Comparison of ENCODE assay signal across 8 cellular contexts in the genomic region with DNA sequence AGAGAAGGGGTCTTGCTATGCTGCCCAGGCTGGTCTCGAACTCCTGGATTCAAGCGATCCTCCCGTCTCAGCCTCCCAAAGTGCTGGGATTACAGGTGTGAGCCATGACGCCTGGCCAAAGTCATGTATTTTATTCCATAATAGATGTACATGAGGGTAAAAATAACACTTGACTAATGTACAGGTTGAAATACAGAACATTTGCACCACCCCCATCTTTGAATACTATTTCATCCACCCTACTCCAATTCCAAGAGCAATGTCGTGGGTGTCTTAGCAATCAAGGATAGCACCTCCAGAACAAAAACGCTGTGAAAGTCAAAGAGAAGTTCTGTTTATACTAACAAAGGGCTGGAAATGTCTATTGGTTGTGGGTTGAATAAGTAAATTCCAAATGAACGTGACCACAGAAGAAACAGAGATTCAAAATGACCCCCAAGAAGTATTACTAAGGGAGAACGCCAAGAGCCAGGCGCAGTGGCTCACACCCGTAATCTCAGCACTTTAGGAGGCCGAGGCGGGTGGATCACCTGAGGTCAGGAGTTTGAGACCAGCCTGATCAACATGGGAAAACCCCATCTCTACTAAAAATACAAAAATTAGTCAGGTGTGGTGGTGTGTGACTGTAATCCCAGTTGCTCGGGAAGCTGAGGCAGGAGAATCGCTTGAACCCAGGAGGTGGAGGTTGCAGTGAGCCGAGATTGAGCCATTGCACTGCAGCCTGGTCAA.
A peak's percentile ranks its signal among the peaks of the same experiment; 100 is the strongest.
DNase-seq lines count a peak whose midpoint lies in the region; ATAC-seq, FAIRE-seq and TF ChIP-seq lines count a peak whose summit lies in the region.
"Not testable (repeated sequence)": the region's sequence is repeated elsewhere in the genome, so short reads cannot be mapped to it uniquely, and the experiment has no call there.

No MANE protein-coding gene starts in this region.

- not testable (repeated sequence) for H3K9me3 Mint-ChIP-seq in activated CD4-positive, alpha-beta memory T cell treated with anti-CD3 and anti-CD28 coated beads for 36 hours; activated naive CD4-positive, alpha-beta T cell treated with anti-CD3 and anti-CD28 coated beads for 36 hours

- H3K27me3 Mint-ChIP-seq in activated CD4-positive, alpha-beta memory T cell treated with anti-CD3 and anti-CD28 coated beads for 36 hours; activated naive CD4-positive, alpha-beta T cell treated with anti-CD3 and anti-CD28 coated beads for 36 hours (ENCODE audit: low read depth): not testable (repeated sequence)

- ATAC-seq in psoas muscle: peak in 2 of 4 donors; percentile 61 to 67

- TF ChIP-seq CTCF in osteoblast (IDR thresholded peaks at IDR 0.05; ENCODE audit: extremely low read depth, low read depth, low read length); psoas muscle (IDR thresholded peaks at IDR 0.05); testis (IDR thresholded peaks at IDR 0.05): not testable (repeated sequence)

- CTCF ChIA-PET in activated CD4-positive, alpha-beta memory T cell treated with anti-CD3 and anti-CD28 coated beads for 36 hours (lab: Charles Lee): not testable (repeated sequence)
- CTCF ChIA-PET in activated naive CD4-positive, alpha-beta T cell treated with anti-CD3 and anti-CD28 coated beads for 36 hours (lab: Charles Lee): interaction anchor here (0.7 kb wide), 2 partner anchors 10 to 694 kb away, joined by 3 to 4 read pairs; partner anchors contain the start of gene MAP2K7

- 81 to 93% (median 87%) methylated on average over 15 of the region's 15 CpGs for WGBS in psoas muscle, 3 donors
- WGBS in testis, 2 donors: 81 to 82% methylated on average over 15 of the region's 15 CpGs

- not testable (repeated sequence) for H3K36me3 ChIP-seq in SK-N-MC (ENCODE audit: insufficient read depth, low read length); osteoblast (ENCODE audit: insufficient read depth, low read length); psoas muscle (ENCODE audit: insufficient read depth in 1 of 2, low read depth in 1 of 2); testis (ENCODE audit: low read depth, missing control alignments)

- not testable (repeated sequence) for H3K9ac ChIP-seq in SK-N-MC (ENCODE audit: insufficient read length)

- H3K4me2 ChIP-seq in osteoblast (ENCODE audit: insufficient read depth, low read length): not testable (repeated sequence)

- FAIRE-seq in GM12892 (lab: Jason Lieb, UNC): peak; percentile 24

- not testable (repeated sequence) for H3K9me3 ChIP-seq in SK-N-MC (ENCODE audit: low read depth, low read length); osteoblast (ENCODE audit: low read depth, low read length); psoas muscle; testis

- H2AFZ ChIP-seq in osteoblast (ENCODE audit: low read length): not testable (repeated sequence)

- not testable (repeated sequence) for H3K4me3 ChIP-seq in SK-N-MC; osteoblast (ENCODE audit: insufficient read depth, low read length); psoas muscle; testis

- intact Hi-C loops in activated CD4-positive, alpha-beta memory T cell treated with anti-CD3 and anti-CD28 coated beads for 36 hours (cut with micrococcal nuclease): loop anchor here (2.0 kb wide), 1 partner anchor 13 kb away; no protein-coding TSS in a partner anchor
- intact Hi-C loops in activated naive CD4-positive, alpha-beta T cell treated with anti-CD3 and anti-CD28 coated beads for 36 hours (cut with micrococcal nuclease); testis (cut with DNase I; ENCODE audit: low total_unique reads): not testable (repeated sequence)
- intact Hi-C loops in psoas muscle (cut with DNase I): loop anchor here in 1 of 2 donors (5.0 kb wide), 1 partner anchor 33 kb away; no protein-coding TSS in a partner anchor

- not testable (repeated sequence) for H3K27ac Mint-ChIP-seq in activated CD4-positive, alpha-beta memory T cell treated with anti-CD3 and anti-CD28 coated beads for 36 hours; activated naive CD4-positive, alpha-beta T cell treated with anti-CD3 and anti-CD28 coated beads for 36 hours

- not testable (repeated sequence) for H4K20me1 ChIP-seq in osteoblast (ENCODE audit: insufficient read depth, low read length)

- POLR2A ChIA-PET in activated CD4-positive, alpha-beta memory T cell treated with anti-CD3 and anti-CD28 coated beads for 36 hours (lab: Charles Lee): interaction anchor here (0.6 kb wide), 1 partner anchor 13 kb away, joined by 3 read pairs; no protein-coding TSS in a partner anchor

- not testable (repeated sequence) for H3K36me3 Mint-ChIP-seq in activated CD4-positive, alpha-beta memory T cell treated with anti-CD3 and anti-CD28 coated beads for 36 hours; activated naive CD4-positive, alpha-beta T cell treated with anti-CD3 and anti-CD28 coated beads for 36 hours (ENCODE audit: low read depth)

- H3K27me3 ChIP-seq in osteoblast (ENCODE audit: insufficient read depth, low read length); psoas muscle (ENCODE audit: insufficient read depth in 3 of 3, low read length in 2 of 3); testis: not testable (repeated sequence)

- H3K4me1 ChIP-seq in osteoblast (ENCODE audit: insufficient read depth, low read length): not testable (repeated sequence)
- H3K4me1 ChIP-seq in psoas muscle: peaks cover 19% of the 10 kb centered on the region
- peaks cover 60% of the 10 kb centered on the region for H3K4me1 ChIP-seq in testis

- not testable (repeated sequence) for H3K79me2 ChIP-seq in osteoblast (ENCODE audit: insufficient read depth, low read length)

- H3K27ac ChIP-seq in SK-N-MC (peak overlapping the region; percentile 35), psoas muscle (peak overlapping the region; percentile 3), testis (peak overlapping the region; percentile 26 to 79)
- not testable (repeated sequence) for H3K27ac ChIP-seq in osteoblast (ENCODE audit: low read depth, low read length)

- H3K4me3 Mint-ChIP-seq in activated CD4-positive, alpha-beta memory T cell treated with anti-CD3 and anti-CD28 coated beads for 36 hours; activated naive CD4-positive, alpha-beta T cell treated with anti-CD3 and anti-CD28 coated beads for 36 hours: not testable (repeated sequence)

- TF ChIP-seq POLR2A in GM12892 (IDR thresholded peaks at IDR 0.05; ENCODE audit: low read depth, low read length); testis (IDR thresholded peaks at IDR 0.05): not testable (repeated sequence)

- not testable (repeated sequence) for DNase-seq in GM12892 (ENCODE audit: insufficient read length); SK-N-MC (ENCODE audit: low read depth, low spot score); psoas muscle; testis
- peak; percentile 64 for DNase-seq in activated CD4-positive, alpha-beta memory T cell treated with anti-CD3 and anti-CD28 coated beads for 36 hours
- DNase-seq in activated naive CD4-positive, alpha-beta T cell treated with anti-CD3 and anti-CD28 coated beads for 36 hours: peak; percentile 49
- DNase-seq in dedifferentiated amniotic fluid mesenchymal stem cell (ENCODE audit: extremely low spot score) (peak; percentile 10), osteoblast (ENCODE audit: insufficient read length, low spot score, missing footprints) (peak; percentile 48)

- H3K4me1 Mint-ChIP-seq in activated CD4-positive, alpha-beta memory T cell treated with anti-CD3 and anti-CD28 coated beads for 36 hours (ENCODE audit: low read depth): peaks cover 34% of the 10 kb centered on the region
- H3K4me1 Mint-ChIP-seq in activated naive CD4-positive, alpha-beta T cell treated with anti-CD3 and anti-CD28 coated beads for 36 hours (ENCODE audit: low read depth): peaks cover 42% of the 10 kb centered on the region
